ENCODE assay signal across 10 cellular contexts in genomic region chr9:133589454-133590227, GRCh38. TPM values are rescaled to one million over a fixed set of nuclear protein-coding genes. Genes with fewer than 3 reads are reported as not detected.
DNase-seq lines count a peak whose midpoint lies in the region; ATAC-seq, FAIRE-seq and TF ChIP-seq lines count a peak whose summit lies in the region.
"Had no signal": no experiment of that assay in that cellular context is flagged by ENCODE, and none has a peak within 500 bp of the region (broad histone marks: within the 10 kb centered on the region; RNA-seq: fewer than 3 reads in every experiment).

No MANE protein-coding gene starts in this region.

- ATAC-seq in natural killer cell (no peak), omental fat pad (ENCODE audit: low FRiP score) (no peak), GM19467 (IDR thresholded peaks at IDR 0.05; ENCODE audit: unreplicated experiment) (no peak), esophagus mucosa (no peak)
- no peak for ATAC-seq in natural killer cell treated with Interleukin-12 subunit alpha and Interleukin-12 subunit beta and Interleukin-15 and Interleukin-18, amount 100 ng/mL, for 72 hours

- peak; percentile 42 for TF ChIP-seq CTCF in natural killer cell (IDR thresholded peaks at IDR 0.05)
- TF ChIP-seq CTCF in kidney (IDR thresholded peaks at IDR 0.05; ENCODE audit: borderline replicate concordance, extremely low read depth, insufficient read depth) = peak; percentile 9
- no peak for TF ChIP-seq CTCF in omental fat pad (IDR thresholded peaks at IDR 0.05)

- H3K27ac Mint-ChIP-seq in natural killer cell = no peak overlapping the region
- H3K27ac Mint-ChIP-seq in natural killer cell treated with Interleukin-12 subunit alpha and Interleukin-12 subunit beta and Interleukin-15 and Interleukin-18, amount 100 ng/mL, for 72 hours = no peak overlapping the region

- intact Hi-C loops in natural killer cell (cut with micrococcal nuclease) (no loop called here), kidney (cut with DNase I) (no loop called here)

- peaks cover 9 to 14% of the 10 kb centered on the region in 2 donors for H3K27me3 Mint-ChIP-seq in natural killer cell (ENCODE audit: low read depth in 2 of 2)
- peaks cover 0 to 6% of the 10 kb centered on the region in 2 donors for H3K27me3 Mint-ChIP-seq in natural killer cell treated with Interleukin-12 subunit alpha and Interleukin-12 subunit beta and Interleukin-15 and Interleukin-18, amount 100 ng/mL, for 72 hours

- DNase-seq in natural killer cell (no peak), activated T-cell treated with anti-CD3 and anti-CD28 coated beads for 48 hours (ENCODE audit: low read depth) (peak; percentile 34), kidney (peak; percentile 41), omental fat pad (ENCODE audit: low spot score) (no peak), urothelium cell line (ENCODE audit: low spot score) (no peak)
- DNase-seq in natural killer cell treated with Interleukin-12 subunit alpha and Interleukin-12 subunit beta and Interleukin-15 and Interleukin-18, amount 100 ng/mL, for 72 hours (ENCODE audit: low spot score) = no peak
- DNase-seq: NCI-H1417 had no signal

- no peak overlapping the region for H3K4me3 Mint-ChIP-seq in natural killer cell
- H3K4me3 Mint-ChIP-seq in natural killer cell treated with Interleukin-12 subunit alpha and Interleukin-12 subunit beta and Interleukin-15 and Interleukin-18, amount 100 ng/mL, for 72 hours = no peak overlapping the region

- H3K9me3 ChIP-seq in kidney (ENCODE audit: control insufficient read depth in 1 of 2, low read length in 2 of 2) = no peaks in the 10 kb centered on the region

- H3K4me3 ChIP-seq in kidney (ENCODE audit: low read length in 2 of 2) = no peak overlapping the region

- FAIRE-seq in kidney (lab: Jason Lieb, UNC) = no peak
- no peak for FAIRE-seq in urothelium cell line (lab: Jason Lieb, UNC)

- H3K27ac ChIP-seq in kidney (ENCODE audit: low read depth in 2 of 2, low read length in 2 of 2) = no peak overlapping the region

- H3K36me3 ChIP-seq in kidney (ENCODE audit: control insufficient read depth in 1 of 2, insufficient read depth in 2 of 2, low read length in 2 of 2) = no peaks in the 10 kb centered on the region

- H3K9me3 Mint-ChIP-seq in natural killer cell = no peaks in the 10 kb centered on the region
- H3K9me3 Mint-ChIP-seq in natural killer cell treated with Interleukin-12 subunit alpha and Interleukin-12 subunit beta and Interleukin-15 and Interleukin-18, amount 100 ng/mL, for 72 hours = peaks cover 4% of the 10 kb centered on the region

- peaks cover 0 to 2% of the 10 kb centered on the region in 2 donors for H3K4me1 ChIP-seq in kidney (ENCODE audit: control insufficient read depth in 1 of 2, insufficient read depth in 1 of 2, low read depth in 1 of 2, low read length in 2 of 2)

- no peak overlapping the region for H3K9ac ChIP-seq in kidney (ENCODE audit: low read length in 2 of 2)

- H3K36me3 Mint-ChIP-seq in natural killer cell = no peaks in the 10 kb centered on the region
- no peaks in the 10 kb centered on the region for H3K36me3 Mint-ChIP-seq in natural killer cell treated with Interleukin-12 subunit alpha and Interleukin-12 subunit beta and Interleukin-15 and Interleukin-18, amount 100 ng/mL, for 72 hours

- no peaks in the 10 kb centered on the region for H3K4me1 Mint-ChIP-seq in natural killer cell
- H3K4me1 Mint-ChIP-seq in natural killer cell treated with Interleukin-12 subunit alpha and Interleukin-12 subunit beta and Interleukin-15 and Interleukin-18, amount 100 ng/mL, for 72 hours (ENCODE audit: low read depth in 2 of 2) = peaks cover 0 to 4% of the 10 kb centered on the region in 2 donors

RNA-seq across cellular contexts. Expression of gene FAM163B, which starts 19.5 kb away (rescaled TPM):
- total RNA-seq in natural killer cell (not detected), kidney (0.54 TPM), omental fat pad (not detected), esophagus mucosa (not detected)
- total RNA-seq in natural killer cell treated with Interleukin-12 subunit alpha and Interleukin-12 subunit beta and Interleukin-15 and Interleukin-18, amount 100 ng/mL, for 72 hours = not detected
- not detected for polyA plus RNA-seq in kidney (ENCODE audit: insufficient read depth, low read depth, low replicate concordance)
- total RNA-seq: fibroblast of lung had no signal
- polyA plus RNA-seq: fibroblast of lung had no signal

RNA-seq across cellular contexts. Expression of gene DBH, which starts 46.5 kb away (rescaled TPM):
- not detected for total RNA-seq in natural killer cell
- not detected for total RNA-seq in natural killer cell treated with Interleukin-12 subunit alpha and Interleukin-12 subunit beta and Interleukin-15 and Interleukin-18, amount 100 ng/mL, for 72 hours
- not detected for total RNA-seq in kidney
- 0.39 TPM for polyA plus RNA-seq in kidney (ENCODE audit: insufficient read depth, low read depth, low replicate concordance)
- under 1 TPM in 1 of 4 donors, not detected in 3; 0.19 TPM for total RNA-seq in omental fat pad
- total RNA-seq in esophagus mucosa = not detected
- total RNA-seq: fibroblast of lung had no signal
- polyA plus RNA-seq: fibroblast of lung had no signal

RNA-seq across cellular contexts. Expression of gene ADAMTSL2, which starts 55.1 kb away (rescaled TPM):
- total RNA-seq in natural killer cell (not detected), kidney (32.1 TPM), omental fat pad (1 to 10 TPM in 3 of 4 donors, under 1 TPM in 1; 0.63 to 4.7 (median 1.4) TPM), esophagus mucosa (0.88 TPM)
- total RNA-seq in natural killer cell treated with Interleukin-12 subunit alpha and Interleukin-12 subunit beta and Interleukin-15 and Interleukin-18, amount 100 ng/mL, for 72 hours = not detected
- 20.0 TPM for polyA plus RNA-seq in kidney (ENCODE audit: insufficient read depth, low read depth, low replicate concordance)

Comparison
In these comparisons a context has a peak if more than half of its experiments do, and no peak if none do; other contexts are left out.
1. DNase-seq: peak in activated T-cell treated with anti-CD3 and anti-CD28 coated beads for 48 hours (single experiment) and kidney (single experiment); none in natural killer cell (single experiment), natural killer cell treated with Interleukin-12 subunit alpha and Interleukin-12 subunit beta and Interleukin-15 and Interleukin-18, amount 100 ng/mL, for 72 hours (single experiment), omental fat pad (single experiment) and urothelium cell line (single experiment).
2. CTCF ChIP-seq: peak in natural killer cell (single experiment) and kidney (single experiment); none in omental fat pad (0 of 3).